12 cellular contexts compared by ENCODE assay signal in the genomic region with DNA sequence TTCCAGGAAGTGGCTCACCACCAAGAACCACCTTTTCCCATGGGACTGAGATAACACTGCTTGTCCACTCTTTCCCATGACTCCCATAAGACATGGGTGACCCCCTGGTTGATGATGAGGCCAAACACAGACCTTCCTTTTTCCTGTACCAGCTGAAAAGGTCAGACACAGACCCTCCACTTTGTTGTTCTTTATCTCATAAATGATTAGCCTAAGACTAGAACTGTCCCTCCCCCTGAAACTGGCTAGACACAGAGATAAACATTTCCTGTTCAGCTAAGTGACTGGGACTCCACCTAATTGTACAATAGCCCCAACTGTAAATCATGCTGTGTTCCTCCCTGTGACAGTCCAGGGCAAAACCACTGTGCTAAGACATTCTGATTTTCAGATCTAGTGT.
DNase-seq lines count a peak whose midpoint lies in the region; ATAC-seq and TF ChIP-seq lines count a peak whose summit lies in the region.
"Had no signal": no experiment of that assay in that cellular context is flagged by ENCODE, and none has a peak within 500 bp of the region (broad histone marks: within the 10 kb centered on the region; RNA-seq: fewer than 3 reads in every experiment).

No MANE protein-coding gene starts in this region.

- peaks cover 10% of the 10 kb centered on the region for H3K27me3 Mint-ChIP-seq in nephron (ENCODE audit: low read depth)

- H3K36me3 Mint-ChIP-seq in nephron (ENCODE audit: low read depth): peaks cover 3% of the 10 kb centered on the region
- H3K36me3 Mint-ChIP-seq: activated naive CD8-positive, alpha-beta T cell treated with anti-CD3 and anti-CD28 coated beads for 36 hours had no signal

- H3K27ac Mint-ChIP-seq in nephron: peak overlapping the region; percentile 76 to 90 (median 82)
- H3K27ac Mint-ChIP-seq: activated naive CD8-positive, alpha-beta T cell treated with anti-CD3 and anti-CD28 coated beads for 36 hours had no signal

- peaks cover 4% of the 10 kb centered on the region for H3K9me3 Mint-ChIP-seq in nephron
- H3K9me3 Mint-ChIP-seq: activated naive CD8-positive, alpha-beta T cell treated with anti-CD3 and anti-CD28 coated beads for 36 hours had no signal

- no peak for DNase-seq in dedifferentiated amniotic fluid mesenchymal stem cell (ENCODE audit: extremely low spot score)
- DNase-seq in GM19238 (ENCODE audit: insufficient read length, low spot score): no peak
- DNase-seq in superior temporal gyrus (ENCODE audit: extremely low spot score): no peak
- DNase-seq in SIG-M5 (lab: John Stamatoyannopoulos, UW): no peak
- DNase-seq: activated naive CD8-positive, alpha-beta T cell treated with anti-CD3 and anti-CD28 coated beads for 36 hours; esophagus squamous epithelium; NCI-H446 treated with DMSO at 0.1 percent for 48 hours; transverse colon had no signal

- ATAC-seq in GM19025 (IDR thresholded peaks at IDR 0.05; ENCODE audit: low read depth, unreplicated experiment) (peak; percentile 98), HG02623 (IDR thresholded peaks at IDR 0.05; ENCODE audit: unreplicated experiment) (peak; percentile 89), HG03575 (IDR thresholded peaks at IDR 0.05; ENCODE audit: extremely low read depth, insufficient number of reproducible peaks, low FRiP score, unreplicated experiment) (peak; percentile 92)

- peaks cover 8% of the 10 kb centered on the region for H3K4me1 Mint-ChIP-seq in nephron

- TF ChIP-seq CTCF in nephron (IDR thresholded peaks at IDR 0.05; ENCODE audit: unreplicated experiment in 3 of 3): no peak

- peak overlapping the region in 1 of 3 experiments; percentile 0 for H3K4me3 Mint-ChIP-seq in nephron
- H3K4me3 Mint-ChIP-seq: activated naive CD8-positive, alpha-beta T cell treated with anti-CD3 and anti-CD28 coated beads for 36 hours had no signal
